Comparison of ENCODE assay signal across 14 cellular contexts in genomic region chr11:86999388-86999787, GRCh38.
"Had no signal": no experiment of that assay in that cellular context is flagged by ENCODE, and none has a peak within 500 bp of the region (broad histone marks: within the 10 kb centered on the region; RNA-seq: fewer than 3 reads in every experiment).

No MANE protein-coding gene starts in this region.

- H3K36me3 Mint-ChIP-seq: activated CD4-positive, alpha-beta memory T cell treated with anti-CD3 and anti-CD28 coated beads for 36 hours; activated naive CD8-positive, alpha-beta T cell; stimulated activated effector memory CD8-positive, alpha-beta T cell treated with anti-CD3 and anti-CD28 coated beads, Interleukin-12 subunit alpha, Interleukin-12 subunit beta, amount 100 ng/mL, for 72 hours; type B pancreatic cell had no signal

- H3K27me3 ChIP-seq: brain microvascular endothelial cell, esophagus squamous epithelium had no signal

- H3K4me1 ChIP-seq: esophagus squamous epithelium had no signal

- H3K9me3 Mint-ChIP-seq: activated CD4-positive, alpha-beta memory T cell treated with anti-CD3 and anti-CD28 coated beads for 36 hours; stimulated activated effector memory CD8-positive, alpha-beta T cell treated with anti-CD3 and anti-CD28 coated beads, Interleukin-12 subunit alpha, Interleukin-12 subunit beta, amount 100 ng/mL, for 72 hours; type B pancreatic cell had no signal

- H3K4me2 ChIP-seq: smooth muscle cell had no signal

- H3K27me3 Mint-ChIP-seq: activated CD4-positive, alpha-beta memory T cell treated with anti-CD3 and anti-CD28 coated beads for 36 hours; activated naive CD8-positive, alpha-beta T cell; type B pancreatic cell had no signal

- H3K4me1 Mint-ChIP-seq: stimulated activated effector memory CD8-positive, alpha-beta T cell treated with anti-CD3 and anti-CD28 coated beads, Interleukin-12 subunit alpha, Interleukin-12 subunit beta, amount 100 ng/mL, for 72 hours had no signal

- H3K27ac ChIP-seq: brain microvascular endothelial cell, esophagus squamous epithelium had no signal

- H3K4me3 Mint-ChIP-seq: activated CD4-positive, alpha-beta memory T cell treated with anti-CD3 and anti-CD28 coated beads for 36 hours; activated naive CD8-positive, alpha-beta T cell; stimulated activated effector memory CD8-positive, alpha-beta T cell treated with anti-CD3 and anti-CD28 coated beads, Interleukin-12 subunit alpha, Interleukin-12 subunit beta, amount 100 ng/mL, for 72 hours had no signal

- DNase-seq: activated CD4-positive, alpha-beta memory T cell treated with anti-CD3 and anti-CD28 coated beads for 36 hours; activated CD4-positive, alpha-beta T cell treated with anti-CD3 and anti-CD28 coated beads for 1 hour; activated gamma-delta T cell; activated T-cell treated with anti-CD3 and anti-CD28 coated beads, Interleukin-2, amount 50 U/mL, for 48 hours; amygdala; esophagus squamous epithelium; foreskin fibroblast; midbrain; right cardiac atrium had no signal

- H3K27ac Mint-ChIP-seq: activated CD4-positive, alpha-beta memory T cell treated with anti-CD3 and anti-CD28 coated beads for 36 hours; activated naive CD8-positive, alpha-beta T cell; stimulated activated effector memory CD8-positive, alpha-beta T cell treated with anti-CD3 and anti-CD28 coated beads, Interleukin-12 subunit alpha, Interleukin-12 subunit beta, amount 100 ng/mL, for 72 hours had no signal

- H3K9me3 ChIP-seq: esophagus squamous epithelium had no signal

- H3K36me3 ChIP-seq: brain microvascular endothelial cell, esophagus squamous epithelium had no signal

- ATAC-seq: stimulated activated effector memory CD8-positive, alpha-beta T cell treated with anti-CD3 and anti-CD28 coated beads, Interleukin-12 subunit alpha, Interleukin-12 subunit beta, amount 100 ng/mL, for 72 hours had no signal

- H3K4me3 ChIP-seq: esophagus squamous epithelium, smooth muscle cell had no signal
